In genomic region chr10:68600041-68600778, GRCh38 we compare ENCODE assay signal across 1 cellular context.
TF ChIP-seq lines count a peak whose summit lies in the region.

No MANE protein-coding gene starts in this region.

TF ChIP-seq in HepG2, 621 proteins besides CTCF, POLR2A, EP300 and RAD21 (continued from another document and continues in another):
- TF ChIP-seq ZNF512 (CRISPR knock-in tag; IDR thresholded peaks at IDR 0.05), result no peak
- TF ChIP-seq ZBTB37 (CRISPR knock-in tag; IDR thresholded peaks at IDR 0.05), result peak; percentile 89
- TF ChIP-seq THAP11 (CRISPR knock-in tag; IDR thresholded peaks at IDR 0.05), result peak; percentile 53; the same call in 1 of the 2 replicates
- TF ChIP-seq ELK4 (CRISPR knock-in tag; IDR thresholded peaks at IDR 0.05; ENCODE audit: borderline replicate concordance), result no peak
- TF ChIP-seq ZFP1 (CRISPR knock-in tag; IDR thresholded peaks at IDR 0.05), result peak; percentile 40; the same call in 1 of the 2 replicates
- TF ChIP-seq TEF (CRISPR knock-in tag; IDR thresholded peaks at IDR 0.05), result no peak
- no peak for TF ChIP-seq MZF1 (CRISPR knock-in tag; IDR thresholded peaks at IDR 0.05; ENCODE audit: borderline replicate concordance)
- peak; percentile 93 for TF ChIP-seq HDAC2 (CRISPR knock-in tag; IDR thresholded peaks at IDR 0.05)
- TF ChIP-seq GTF3A (CRISPR knock-in tag; conservative IDR thresholded peaks at IDR 0.05), result 0 out of 2 replicates have a peak, but pooled peaks have one; percentile 38
- TF ChIP-seq ZNF280B (CRISPR knock-in tag; IDR thresholded peaks at IDR 0.05; ENCODE audit: borderline replicate concordance), result no peak; the same call in 1 of the 2 replicates
- TF ChIP-seq ZNF597 (CRISPR knock-in tag; IDR thresholded peaks at IDR 0.05), result no peak
- TF ChIP-seq CHD2 (IDR thresholded peaks at IDR 0.05; ENCODE audit: low read depth, low read length), result no peak
- 0 out of 2 replicates have a peak, but pooled peaks have one; percentile 39 for TF ChIP-seq KLF12 (CRISPR knock-in tag; IDR thresholded peaks at IDR 0.05; ENCODE audit: borderline replicate concordance)
- TF ChIP-seq BHLHE40 (IDR thresholded peaks at IDR 0.05; ENCODE audit: low read length), result 0 out of 2 replicates have a peak, but pooled peaks have one; percentile 19
- peak; percentile 54 for TF ChIP-seq GATAD1 (CRISPR knock-in tag; IDR thresholded peaks at IDR 0.05)
- no peak for TF ChIP-seq ZUFSP (CRISPR knock-in tag; IDR thresholded peaks at IDR 0.05; ENCODE audit: borderline replicate concordance)
- peak; percentile 79; the same call in 1 of the 2 replicates for TF ChIP-seq SOX5 (CRISPR knock-in tag; IDR thresholded peaks at IDR 0.05; ENCODE audit: borderline replicate concordance)
- 0 out of 2 replicates have a peak, but pooled peaks have one; percentile 54 for TF ChIP-seq SSRP1 (CRISPR knock-in tag; IDR thresholded peaks at IDR 0.05)
- peak; percentile 60; the same call in 1 of the 2 replicates for TF ChIP-seq ZNF274 (CRISPR knock-in tag; IDR thresholded peaks at IDR 0.05)
- 0 out of 2 replicates have a peak, but pooled peaks have one; percentile 43 for TF ChIP-seq ZNF101 (CRISPR knock-in tag; IDR thresholded peaks at IDR 0.05; ENCODE audit: borderline replicate concordance, low read depth)
- no peak for TF ChIP-seq SATB2 (CRISPR knock-in tag; IDR thresholded peaks at IDR 0.05)
- 0 out of 2 replicates have a peak, but pooled peaks have one; percentile 38 for TF ChIP-seq ZBTB14 (CRISPR knock-in tag; IDR thresholded peaks at IDR 0.05)
- no peak for TF ChIP-seq MTF2 (CRISPR knock-in tag; IDR thresholded peaks at IDR 0.05; ENCODE audit: borderline replicate concordance)
- no peak for TF ChIP-seq TRIM24 (CRISPR knock-in tag; IDR thresholded peaks at IDR 0.05)
- TF ChIP-seq ZNF367 (CRISPR knock-in tag; IDR thresholded peaks at IDR 0.05; ENCODE audit: borderline replicate concordance), result no peak
- no peak for TF ChIP-seq ZNF234 (CRISPR knock-in tag; conservative IDR thresholded peaks at IDR 0.05)
- TF ChIP-seq TBL1XR1 (IDR thresholded peaks at IDR 0.05; ENCODE audit: borderline replicate concordance, low read length, partially characterized antibody), result no peak
- no peak for TF ChIP-seq THYN1 (CRISPR knock-in tag; IDR thresholded peaks at IDR 0.05; ENCODE audit: borderline replicate concordance, low read depth)
- peak; percentile 72; the same call in 1 of the 2 replicates for TF ChIP-seq ZNF317 (CRISPR knock-in tag; IDR thresholded peaks at IDR 0.05)
- TF ChIP-seq JUN (CRISPR knock-in tag; IDR thresholded peaks at IDR 0.05), result peak; percentile 60; the same call in 1 of the 2 replicates
- TF ChIP-seq THAP8 (CRISPR knock-in tag; IDR thresholded peaks at IDR 0.05; ENCODE audit: borderline replicate concordance), result no peak
- no peak for TF ChIP-seq MLXIP (CRISPR knock-in tag; IDR thresholded peaks at IDR 0.05; ENCODE audit: borderline replicate concordance)
- TF ChIP-seq RBM22 (optimal IDR thresholded peaks at IDR 0.05; ENCODE audit: low read length), result peak; percentile 26
- TF ChIP-seq ZNF549 (CRISPR knock-in tag; IDR thresholded peaks at IDR 0.05), result no peak
- peak; percentile 77; the same call in 1 of the 2 replicates for TF ChIP-seq ZNF543 (CRISPR knock-in tag; IDR thresholded peaks at IDR 0.05)
- TF ChIP-seq ZNF83 (CRISPR knock-in tag; IDR thresholded peaks at IDR 0.05; ENCODE audit: borderline replicate concordance), result peak; percentile 33; the same call in 1 of the 2 replicates
- TF ChIP-seq PCBP2 (optimal IDR thresholded peaks at IDR 0.05; ENCODE audit: low read depth, low read length, poor library complexity, severe bottlenecking), result no peak
- TF ChIP-seq NR2F2 (IDR thresholded peaks at IDR 0.05; ENCODE audit: borderline replicate concordance, low read depth), result no peak
- peak; percentile 39; the same call in 1 of the 2 replicates for TF ChIP-seq HNF4G (IDR thresholded peaks at IDR 0.05; ENCODE audit: borderline replicate concordance, low read depth, low read length)
- peak; percentile 39; the same call in 1 of the 2 replicates for TF ChIP-seq HNF4G (CRISPR knock-in tag; IDR thresholded peaks at IDR 0.05; ENCODE audit: borderline replicate concordance, low read depth)
- peak; percentile 79 for TF ChIP-seq ASH2L (IDR thresholded peaks at IDR 0.05; ENCODE audit: insufficient read length, low read depth, low read length)
- TF ChIP-seq HMGA1 (CRISPR knock-in tag; conservative IDR thresholded peaks at IDR 0.05), result no peak
- no peak for TF ChIP-seq TEAD2 (CRISPR knock-in tag; IDR thresholded peaks at IDR 0.05)
- no peak for TF ChIP-seq DNMT3B (CRISPR knock-in tag; conservative IDR thresholded peaks at IDR 0.05)
- no peak for TF ChIP-seq ZKSCAN5 (CRISPR knock-in tag; IDR thresholded peaks at IDR 0.05)
- no peak for TF ChIP-seq NFRKB (IDR thresholded peaks at IDR 0.05)
- TF ChIP-seq ZNF781 (CRISPR knock-in tag; IDR thresholded peaks at IDR 0.05; ENCODE audit: borderline replicate concordance, not compliant biosample characterization), result peak; percentile 50
- TF ChIP-seq ZNF263 (CRISPR knock-in tag; IDR thresholded peaks at IDR 0.05), result 0 out of 2 replicates have a peak, but pooled peaks have one; percentile 44
- peak; percentile 81 for TF ChIP-seq ZNF709 (CRISPR knock-in tag; IDR thresholded peaks at IDR 0.05)
- TF ChIP-seq IKZF5 (CRISPR knock-in tag; IDR thresholded peaks at IDR 0.05), result 0 out of 2 replicates have a peak, but pooled peaks have one; percentile 70
- 0 out of 2 replicates have a peak, but pooled peaks have one; percentile 37 for TF ChIP-seq ZSCAN20 (CRISPR knock-in tag; IDR thresholded peaks at IDR 0.05; ENCODE audit: borderline replicate concordance)
